14 cellular contexts compared by ENCODE assay signal in the genomic region with DNA sequence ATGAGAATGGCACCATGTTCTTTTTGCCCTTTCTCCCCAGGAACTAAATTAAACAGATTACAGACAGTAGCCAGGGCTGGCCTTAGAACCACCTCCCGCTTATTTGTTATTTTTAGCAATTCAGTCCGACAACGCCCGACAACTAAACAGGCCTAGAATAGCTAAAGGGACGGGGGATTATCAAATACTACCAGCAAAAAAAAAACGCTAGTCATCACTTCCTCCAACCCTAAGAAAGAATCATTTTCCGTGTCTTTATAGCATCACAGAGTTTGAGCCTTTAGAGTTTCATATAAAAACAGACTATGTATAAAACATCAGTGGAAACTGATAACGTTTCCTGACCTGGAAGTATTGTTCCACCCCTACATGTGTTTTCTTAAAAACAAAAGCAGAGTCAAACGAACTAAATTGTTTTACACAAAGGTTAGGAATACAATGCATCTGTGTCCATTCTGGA. TPM values are rescaled to one million over a fixed set of nuclear protein-coding genes. Genes with fewer than 3 reads are reported as not detected.
DNase-seq lines count a peak whose midpoint lies in the region; ATAC-seq, FAIRE-seq and TF ChIP-seq lines count a peak whose summit lies in the region.
"Had no signal": no experiment of that assay in that cellular context is flagged by ENCODE, and none has a peak within 500 bp of the region (broad histone marks: within the 10 kb centered on the region; RNA-seq: fewer than 3 reads in every experiment).

No MANE protein-coding gene starts in this region.

- BruUV-seq in HepG2 (replicated peaks; lab: Mats Ljungman, UMichigan) = no TSS peak
- BruUV-seq in PC-3 (replicated peaks; lab: Mats Ljungman, UMichigan) = no TSS peak

- no peaks in the 10 kb centered on the region for H3K9me3 ChIP-seq in right lobe of liver
- H3K9me3 ChIP-seq in HepG2 (ENCODE audit: low read length) = no peaks in the 10 kb centered on the region
- H3K9me3 ChIP-seq in PC-3 (ENCODE audit: low read length) = no peaks in the 10 kb centered on the region
- H3K9me3 ChIP-seq in mucosa of descending colon = no peaks in the 10 kb centered on the region
- H3K9me3 ChIP-seq: BE2C had no signal

- H3K27ac ChIP-seq in right lobe of liver (no peak overlapping the region), HepG2 (ENCODE audit: extremely low read length, insufficient read depth, low read length) (no peak overlapping the region), PC-3 (ENCODE audit: low read length) (no peak overlapping the region)

- intact Hi-C loops in right lobe of liver (cut with DNase I) = no loop called here
- intact Hi-C loops in HepG2 (cut with micrococcal nuclease; ENCODE audit: unreplicated experiment) = no loop called here
- intact Hi-C loops in left ventricle myocardium superior (cut with micrococcal nuclease) = no loop called here
- intact Hi-C loops in PC-3 (cut with micrococcal nuclease) = no loop called here
- intact Hi-C loops in mucosa of descending colon (cut with DNase I, micrococcal nuclease) = no loop called here

- no peaks in the 10 kb centered on the region for H3K36me3 Mint-ChIP-seq in WTC11

- H4K20me1 ChIP-seq in HepG2 (ENCODE audit: insufficient read depth, low read length) (no peaks in the 10 kb centered on the region; the same call in 1 of the 2 replicates), PC-3 (ENCODE audit: low read length) (no peaks in the 10 kb centered on the region)

- no peak overlapping the region for H3K4me2 ChIP-seq in HepG2 (ENCODE audit: low read depth, low read length)
- H3K4me2 ChIP-seq in PC-3 (ENCODE audit: low read length) = no peak overlapping the region

- in situ Hi-C loops in HepG2 (cut with HindIII; ENCODE audit: extremely low pct_ligation_motif_present, low pct_unique_long_range_greater_than_20kb) (no loop called here), GM13977 (cut with MboI; ENCODE audit: low pct_unique_long_range_greater_than_20kb, low sequenced_read_pairs, unreplicated experiment) (no loop called here)

- 46% methylated on average over 9 of the region's 9 CpGs for WGBS in right lobe of liver (ENCODE audit: insufficient coverage, low coverage, low lambda C conversion rate, missing lambda C conversion rate)
- 94% methylated on average over 9 of the region's 9 CpGs for whole genome bisulfite sequencing in HepG2 (ENCODE audit: low lambda C conversion rate)

- DNase-seq in right lobe of liver = no peak
- no peak for DNase-seq in HepG2 (ENCODE audit: low spot score)
- DNase-seq in WTC11 (ENCODE audit: low spot score) = no peak
- DNase-seq in left ventricle myocardium superior = no peak
- DNase-seq in PC-3 = no peak
- no peak for DNase-seq in mucosa of descending colon
- DNase-seq in GM13977 (ENCODE audit: low spot score) = no peak
- DNase-seq in stimulated activated CD4-positive, alpha-beta T cell treated with anti-CD3 and anti-CD28 coated beads, Interleukin-4, amount 100 ng/mL, for 24 hours = no peak
- DNase-seq: activated B cell treated with CpG ODN at 0.5 μM for 24 hours, activated gamma-delta T cell, BE2C, HFFc6, NCI-H1105 treated with DMSO at 0.1 percent for 48 hours, NCI-H524 had no signal

- no peaks in the 10 kb centered on the region for H3K27me3 ChIP-seq in right lobe of liver
- no peaks in the 10 kb centered on the region for H3K27me3 ChIP-seq in HepG2 (ENCODE audit: control insufficient read depth in 1 of 2, insufficient read depth in 2 of 2, low read length in 2 of 2)
- no peaks in the 10 kb centered on the region for H3K27me3 ChIP-seq in PC-3 (ENCODE audit: low read length)
- H3K27me3 ChIP-seq: BE2C had no signal

- POLR2A ChIA-PET in HepG2 (lab: Yijun Ruan, JAX) = interaction anchor here (1.0 kb wide), 1 partner anchor 79 kb away, joined by 4 read pairs; a partner anchor contains a TSS
- POLR2A ChIA-PET in WTC11 (lab: Charles Lee) = no interaction called here
- POLR2A ChIA-PET in PC-3 (lab: Charles Lee; ENCODE audit: unreplicated experiment) = no interaction called here

- H3K79me2 ChIP-seq in HepG2 (ENCODE audit: insufficient read depth, low read length) (peaks cover 19% of the 10 kb centered on the region), PC-3 (ENCODE audit: low read length) (peaks cover 35% of the 10 kb centered on the region; the same call in 1 of the 2 replicates)

- peak overlapping the region; percentile 61; the same call in 1 of the 2 replicates for H3K27ac Mint-ChIP-seq in WTC11
- H3K27ac Mint-ChIP-seq: activated B cell treated with CpG ODN at 0.5 μM for 24 hours, HFFc6 had no signal

- peaks cover 22% of the 10 kb centered on the region for H3K4me1 Mint-ChIP-seq in WTC11

- H2AFZ ChIP-seq in HepG2 (ENCODE audit: low read length) = no peak overlapping the region
- no peak overlapping the region for H2AFZ ChIP-seq in PC-3 (ENCODE audit: low read length)

- TF ChIP-seq POLR2A in right lobe of liver (IDR thresholded peaks at IDR 0.05) (no peak), HepG2 (IDR thresholded peaks at IDR 0.05; ENCODE audit: insufficient read depth in 1 of 2, low read depth in 2 of 2, low read length in 2 of 2) (no peak)

- ATAC-seq in right lobe of liver (peak in 3 of 4 donors; percentile 12 to 50 (median 30)), HepG2 (no peak), WTC11 (no peak), left ventricle myocardium superior (peak; percentile 78), PC-3 (no peak), mucosa of descending colon (no peak)

- no peaks in the 10 kb centered on the region for H3K9me2 ChIP-seq in PC-3 (replicated peaks; ENCODE audit: low read length)

- H3K4me1 ChIP-seq in right lobe of liver (peaks cover 0 to 12% (median 5%) of the 10 kb centered on the region in 4 donors), HepG2 (ENCODE audit: insufficient read depth, low read length) (peaks cover 22% of the 10 kb centered on the region), PC-3 (ENCODE audit: insufficient read depth, low read length) (peaks cover under 1% of the 10 kb centered on the region), mucosa of descending colon (ENCODE audit: low read depth) (peaks cover 12% of the 10 kb centered on the region)
- H3K4me1 ChIP-seq: BE2C had no signal

- no peaks in the 10 kb centered on the region for H3K9me3 Mint-ChIP-seq in WTC11
- H3K9me3 Mint-ChIP-seq: activated B cell treated with CpG ODN at 0.5 μM for 24 hours, HFFc6 had no signal

- H3F3A ChIP-seq in PC-3 (ENCODE audit: low read length, unreplicated experiment) = no peaks in the 10 kb centered on the region

- no peaks in the 10 kb centered on the region for H3K27me3 Mint-ChIP-seq in WTC11 (ENCODE audit: low read depth)
- H3K27me3 Mint-ChIP-seq: activated B cell treated with CpG ODN at 0.5 μM for 24 hours had no signal

- TF ChIP-seq CTCF in right lobe of liver (IDR thresholded peaks at IDR 0.05) = no peak
- TF ChIP-seq CTCF in HepG2 (CRISPR knock-in tag; IDR thresholded peaks at IDR 0.05) = no peak
- TF ChIP-seq CTCF in WTC11 (IDR thresholded peaks at IDR 0.05) = no peak
- no peak for TF ChIP-seq CTCF in PC-3 (conservative IDR thresholded peaks at IDR 0.05; ENCODE audit: low read depth, low read length)
- TF ChIP-seq CTCF in mucosa of descending colon (IDR thresholded peaks at IDR 0.05) = no peak
- no peak for TF ChIP-seq CTCF in GM13977 (IDR thresholded peaks at IDR 0.05; ENCODE audit: extremely low read depth, insufficient read depth, missing control alignments)

- H3K36me3 ChIP-seq in right lobe of liver (no peaks in the 10 kb centered on the region), HepG2 (replicated peaks in 1 of 2; ENCODE audit: control insufficient read depth in 1 of 2, insufficient read depth in 2 of 2, low read length in 2 of 2) (peaks cover 3 to 11% of the 10 kb centered on the region in 2 experiments; a peak in 4 of 5 replicates), PC-3 (ENCODE audit: low read depth, low read length) (no peaks in the 10 kb centered on the region), mucosa of descending colon (ENCODE audit: low read depth) (no peaks in the 10 kb centered on the region)
- H3K36me3 ChIP-seq: BE2C had no signal

- FAIRE-seq in HepG2 (lab: Jason Lieb, UNC) = no peak

- no peak overlapping the region for H3K4me3 Mint-ChIP-seq in WTC11
- H3K4me3 Mint-ChIP-seq: activated B cell treated with CpG ODN at 0.5 μM for 24 hours, HFFc6 had no signal

- CTCF ChIA-PET in HepG2 (lab: Yijun Ruan, JAX; ENCODE audit: low intra/inter-chr PET ratio, low total read pairs) = no interaction called here
- CTCF ChIA-PET in WTC11 (lab: Charles Lee) = interaction anchor here (0.6 to 2.7 kb wide), 4 partner anchors 23 to 91 kb away, joined by 3 to 9 read pairs (median 4); no protein-coding TSS in a partner anchor
- CTCF ChIA-PET in PC-3 (lab: Charles Lee) = no interaction called here

- H3K9ac ChIP-seq in HepG2 (ENCODE audit: insufficient read depth, low read depth, low read length) (no peak overlapping the region), PC-3 (ENCODE audit: low read length) (no peak overlapping the region)

- TF ChIP-seq RAD21 in HepG2 (CRISPR knock-in tag; IDR thresholded peaks at IDR 0.05) = no peak

- H3K4me3 ChIP-seq in right lobe of liver (no peak overlapping the region), HepG2 (replicated peaks in 1 of 3; ENCODE audit: insufficient read depth in 1 of 3, low read depth in 2 of 3, low read length in 3 of 3) (no peak overlapping the region), PC-3 (ENCODE audit: low read length) (no peak overlapping the region), mucosa of descending colon (no peak overlapping the region)

- no peak for TF ChIP-seq EP300 in HepG2 (IDR thresholded peaks at IDR 0.05; ENCODE audit: low read depth in 2 of 2, low read length in 2 of 2)
- no peak for TF ChIP-seq EP300 in HepG2 (CRISPR knock-in tag; IDR thresholded peaks at IDR 0.05; ENCODE audit: borderline replicate concordance)

RNA-seq across cellular contexts. Expression of a gene that starts 35.3 kb away (rescaled TPM):
- total RNA-seq in right lobe of liver (10 to 100 TPM in 5 of 6 experiments, 1 to 10 TPM in 1; 9.8 to 30.8 (median 14.7) TPM), HepG2 (2016; rRNA removed; fragmentation: Illumina TruSeq; extraction: Trizol) (70.8 and 102 TPM in 2 replicates), WTC11 (2021) (44.1 to 46.4 TPM (median 46.2 TPM) in 3 replicates), left ventricle myocardium superior (68.1 TPM), PC-3 (2014; rRNA removed) (91.9 and 125 TPM in 2 replicates), mucosa of descending colon (10 to 100 TPM; 33.5 to 48.0 (median 35.9) TPM)
- 30.8 and 31.4 TPM in 2 replicates for total RNA-seq in HepG2 (2016; cell fraction: cytosol; rRNA removed; fragmentation: Illumina TruSeq; extraction: Trizol; ENCODE audit: low read depth)
- 73.4 and 106 TPM in 2 replicates for total RNA-seq in HepG2 (2016; cell fraction: insoluble cytoplasmic fraction; rRNA removed; fragmentation: Illumina TruSeq; extraction: Trizol)
- total RNA-seq in HepG2 (2016; cell fraction: membrane; rRNA removed; fragmentation: Illumina TruSeq; extraction: Trizol) = 63.5 and 65.6 TPM in 2 replicates
- 34.9 and 39.3 TPM in 2 replicates for total RNA-seq in HepG2 (2016; cell fraction: nucleus; rRNA removed; fragmentation: Illumina TruSeq; extraction: Trizol)
- polyA plus RNA-seq in HepG2 (2011; rRNA removed) = 67.2 and 70.4 TPM in 2 replicates
- 82.6 and 98.7 TPM in 2 replicates for polyA plus RNA-seq in HepG2 (2011; cell fraction: cytosol; rRNA removed)
- 19.1 and 24.2 TPM in 2 replicates for polyA plus RNA-seq in HepG2 (2011; cell fraction: nucleus; rRNA removed)
- 91.4 and 114 TPM in 2 replicates for polyA plus RNA-seq in HepG2 (2012)
- polyA plus RNA-seq in HepG2 (2016; cell fraction: cytosol; fragmentation: Illumina TruSeq; extraction: Trizol; ENCODE audit: low read depth) = 34.9 and 37.0 TPM in 2 replicates
- 154 TPM in 2 replicates for polyA plus RNA-seq in HepG2 (2016; cell fraction: insoluble cytoplasmic fraction; fragmentation: Illumina TruSeq; extraction: Trizol; ENCODE audit: low read depth)
- 58.7 and 63.7 TPM in 2 replicates for polyA plus RNA-seq in HepG2 (2016; cell fraction: membrane; fragmentation: Illumina TruSeq; extraction: Trizol; ENCODE audit: low read depth)
- polyA plus RNA-seq in HepG2 (2016; cell fraction: nucleus; fragmentation: Illumina TruSeq; extraction: Trizol; ENCODE audit: insufficient read depth, low read depth) = 45.6 and 54.4 TPM in 2 replicates
- polyA minus RNA-seq in HepG2 (2011; rRNA and poly(A)+ RNA removed; ENCODE audit: low replicate concordance) = 91.1 and 127 TPM in 2 replicates
- polyA minus RNA-seq in HepG2 (2011; cell fraction: cytosol; rRNA and poly(A)+ RNA removed) = 32.0 and 33.9 TPM in 2 replicates
- 33.0 and 40.5 TPM in 2 replicates for polyA minus RNA-seq in HepG2 (2011; cell fraction: nucleus; rRNA and poly(A)+ RNA removed)

Comparison
In these comparisons a context has a peak if more than half of its experiments do, and no peak if none do; other contexts are left out.
1. ATAC-seq: peak in right lobe of liver (3 of 4) and left ventricle myocardium superior (single experiment); none in HepG2 (single experiment), WTC11 (single experiment), PC-3 (single experiment) and mucosa of descending colon (single experiment).